ENCODE assay signal across 25 cellular contexts in genomic region chr11:125846188-125846587, GRCh38. TPM values are rescaled to one million over a fixed set of nuclear protein-coding genes. Genes with fewer than 3 reads are reported as not detected.
DNase-seq lines count a peak whose midpoint lies in the region; ATAC-seq, FAIRE-seq and TF ChIP-seq lines count a peak whose summit lies in the region.
"Had no signal": no experiment of that assay in that cellular context is flagged by ENCODE, and none has a peak within 500 bp of the region (broad histone marks: within the 10 kb centered on the region; RNA-seq: fewer than 3 reads in every experiment).

No MANE protein-coding gene starts in this region.

- no peak overlapping the region for H3K27ac ChIP-seq in HEK293 (ENCODE audit: extremely low read depth, low read depth, low read length)
- no peak overlapping the region for H3K27ac ChIP-seq in K562 (ENCODE audit: extremely low read depth, low read depth, low read length)
- H3K27ac ChIP-seq: BLaER1 had no signal

- TF ChIP-seq CTCF in HEK293 (tag by site-specific recombination; IDR thresholded peaks at IDR 0.05) (no peak), K562 (IDR thresholded peaks at IDR 0.05 in 2 of 3, conservative IDR thresholded peaks at IDR 0.05 in 1 of 3; ENCODE audit: insufficient read depth in 2 of 3, low read depth in 1 of 3, low read length in 3 of 3) (no peak)

- no peak overlapping the region for H3K9ac ChIP-seq in K562 (ENCODE audit: insufficient read depth in 1 of 2, low read depth in 2 of 2, low read length in 2 of 2)
- H3K9ac ChIP-seq: BLaER1 had no signal

- no peak for TF ChIP-seq POLR2A in K562 (conservative IDR thresholded peaks at IDR 0.05)

- H3K4me2 ChIP-seq in K562 (ENCODE audit: insufficient read depth, low read length): no peak overlapping the region
- H3K4me2 ChIP-seq: BLaER1 had no signal

- CTCF ChIA-PET in HEK293 (lab: Yijun Ruan, JAX): no interaction called here
- CTCF ChIA-PET in K562 (lab: Yijun Ruan, JAX; ENCODE audit: low intra/inter-chr PET ratio): no interaction called here

- H2AFZ ChIP-seq in K562 (ENCODE audit: low read depth, low read length): no peak overlapping the region

- no peak for TF ChIP-seq EP300 in K562 (IDR thresholded peaks at IDR 0.05; ENCODE audit: low read length)

- POLR2A ChIA-PET in HEK293 (lab: Yijun Ruan, JAX): no interaction called here
- POLR2A ChIA-PET in K562 (lab: Yijun Ruan, JAX): interaction anchor here (0.6 kb wide), 1 partner anchor 10 kb away, joined by 3 read pairs; no protein-coding TSS in a partner anchor

- BruUV-seq in K562 (replicated peaks; lab: Mats Ljungman, UMichigan): no TSS peak

- TF ChIP-seq RAD21 in K562 (CRISPR knock-in tag; conservative IDR thresholded peaks at IDR 0.05 in 1 of 2, IDR thresholded peaks at IDR 0.05 in 1 of 2): no peak

- FAIRE-seq in K562 (lab: Jason Lieb, UNC): no peak
- FAIRE-seq: A204.1, D721Med, GM12878, GM12892, GM18507 had no signal

- in situ Hi-C loops in K562 (cut with MboI): no loop called here

- H3K36me3 ChIP-seq in HEK293 (ENCODE audit: control insufficient read depth in 2 of 2, insufficient read depth in 1 of 2, low read length in 2 of 2) (no peaks in the 10 kb centered on the region), K562 (ENCODE audit: control insufficient read depth, insufficient read depth, low read length) (no peaks in the 10 kb centered on the region)
- H3K36me3 ChIP-seq: BE2C had no signal

- H3K9me1 ChIP-seq in K562 (ENCODE audit: control insufficient read depth, insufficient read depth, low read length): no peaks in the 10 kb centered on the region

- H3K27me3 ChIP-seq in K562 (ENCODE audit: control insufficient read depth in 2 of 2, insufficient read depth in 2 of 2, low read length in 2 of 2): 0 out of 5 replicates have a peak, but pooled peaks cover 0 to 2% of the 10 kb centered on the region in 2 experiments
- H3K27me3 ChIP-seq: BE2C, BLaER1 had no signal

- H3K9me3 ChIP-seq in HEK293 (ENCODE audit: control insufficient read depth, insufficient read depth, low read depth, low read length) (no peaks in the 10 kb centered on the region), K562 (replicated peaks; ENCODE audit: control insufficient read depth, insufficient read depth, low read depth, low read length) (no peaks in the 10 kb centered on the region)
- H3K9me3 ChIP-seq: BE2C had no signal

- DNase-seq in EH (ENCODE audit: low read depth) (peak; percentile 1), K562 (ENCODE audit: extremely low read depth in 1 of 4, low spot score in 3 of 4) (no peak), SIG-M5 (lab: John Stamatoyannopoulos, UW) (no peak), T-helper 2 cell (no peak)
- DNase-seq: 8988T; ACHN; BE2C; C1 segment of cervical spinal cord; Caco-2; Calu3; CD4-positive, alpha-beta T cell; CD8-positive, alpha-beta T cell; DMS79 treated with DMSO at 0.1 percent for 48 hours; EL; GDM1 had no signal

- no peak for ATAC-seq in K562
- ATAC-seq: CD8-positive, alpha-beta T cell; GM12878 had no signal

- H3K4me3 ChIP-seq in HEK293 (ENCODE audit: low read depth, low read length): no peak overlapping the region
- H3K4me3 ChIP-seq in K562: no peak overlapping the region
- H3K4me3 ChIP-seq: BLaER1, GM12878 had no signal

- no peaks in the 10 kb centered on the region for H3K4me1 ChIP-seq in HEK293 (ENCODE audit: control insufficient read depth, insufficient read depth, low read length)
- no peaks in the 10 kb centered on the region for H3K4me1 ChIP-seq in K562 (replicated peaks in 1 of 2; ENCODE audit: control insufficient read depth in 2 of 2, insufficient read depth in 2 of 2, low read length in 2 of 2)
- H3K4me1 ChIP-seq: BE2C, BLaER1, Caco-2 had no signal

- intact Hi-C loops in K562 (cut with micrococcal nuclease): no loop called here

- no peaks in the 10 kb centered on the region for H4K20me1 ChIP-seq in K562 (replicated peaks; ENCODE audit: control insufficient read depth, insufficient read depth, low read length)
- H4K20me1 ChIP-seq: BLaER1 had no signal

- no peaks in the 10 kb centered on the region for H3K79me2 ChIP-seq in K562 (ENCODE audit: control insufficient read depth, insufficient read depth, low read length)

RNA-seq across cellular contexts. Expression of gene PATE4, which starts 13.1 kb away (rescaled TPM):
- not detected in 2 replicates for total RNA-seq in K562 (2011; cell fraction: chromatin; rRNA removed; ENCODE audit: low replicate concordance)
- not detected in 2 replicates for total RNA-seq in K562 (2011; cell fraction: nucleolus; rRNA removed)
- total RNA-seq in K562 (2011; cell fraction: nucleoplasm; rRNA removed): not detected in 2 replicates
- total RNA-seq in K562 (2014; rRNA removed): not detected in 2 replicates
- not detected in 2 replicates for total RNA-seq in K562 (2014; rRNA removed; fragmentation: Illumina TruSeq; extraction: Trizol)
- not detected in 2 replicates for total RNA-seq in K562 (2015; rRNA removed; fragmentation: Illumina TruSeq; extraction: Trizol)
- not detected in 2 replicates for total RNA-seq in K562 (2021)
- polyA plus RNA-seq in K562 (2011; rRNA removed): not detected in 2 replicates
- not detected in 2 replicates for polyA plus RNA-seq in K562 (2011; cell fraction: cytosol; rRNA removed)
- not detected in 2 replicates for polyA plus RNA-seq in K562 (2011; cell fraction: nucleus; rRNA removed)
- polyA plus RNA-seq in K562 (2012): not detected in 2 replicates
- not detected in 2 replicates for polyA plus RNA-seq in K562 (2014; fragmentation: Illumina TruSeq; extraction: Trizol)
- not detected for polyA plus RNA-seq in K562 (2014; fragmentation: Nextera tagmentation; extraction: Ambion mirVana)
- polyA plus RNA-seq in K562 (2014; rRNA removed): not detected in 2 replicates
- not detected in 2 replicates for polyA minus RNA-seq in K562 (2011; rRNA and poly(A)+ RNA removed)
- polyA minus RNA-seq in K562 (2011; cell fraction: cytosol; rRNA and poly(A)+ RNA removed): not detected in 2 replicates
- not detected in 2 replicates for polyA minus RNA-seq in K562 (2011; cell fraction: nucleus; rRNA and poly(A)+ RNA removed)
- total RNA-seq: A673; Caco-2; Calu3; CD4-positive, alpha-beta T cell; CD8-positive, alpha-beta T cell; G401; GM12878 had no signal
- polyA plus RNA-seq: AG04450 had no signal

RNA-seq across cellular contexts. Expression of gene HYLS1, which starts 41.3 kb away (rescaled TPM):
- 1.2 and 2.6 TPM in 2 replicates for total RNA-seq in K562 (2011; cell fraction: chromatin; rRNA removed; ENCODE audit: low replicate concordance)
- total RNA-seq in K562 (2011; cell fraction: nucleolus; rRNA removed): 1.5 and 1.6 TPM in 2 replicates
- total RNA-seq in K562 (2011; cell fraction: nucleoplasm; rRNA removed): 1.6 TPM in 2 replicates
- 3.3 and 3.8 TPM in 2 replicates for total RNA-seq in K562 (2014; rRNA removed)
- total RNA-seq in K562 (2014; rRNA removed; fragmentation: Illumina TruSeq; extraction: Trizol): 4.8 and 5.7 TPM in 2 replicates
- total RNA-seq in K562 (2015; rRNA removed; fragmentation: Illumina TruSeq; extraction: Trizol): 5.1 and 5.6 TPM in 2 replicates
- total RNA-seq in K562 (2021): 2.7 and 3.6 TPM in 2 replicates
- polyA plus RNA-seq in K562 (2011; rRNA removed): 1.1 and 3.2 TPM in 2 replicates
- 0.71 and 1.0 TPM in 2 replicates for polyA plus RNA-seq in K562 (2011; cell fraction: cytosol; rRNA removed)
- 0.73 and 1.6 TPM in 2 replicates for polyA plus RNA-seq in K562 (2011; cell fraction: nucleus; rRNA removed)
- polyA plus RNA-seq in K562 (2012): 3.0 and 5.3 TPM in 2 replicates
- 3.8 and 5.1 TPM in 2 replicates for polyA plus RNA-seq in K562 (2014; fragmentation: Illumina TruSeq; extraction: Trizol)
- polyA plus RNA-seq in K562 (2014; fragmentation: Nextera tagmentation; extraction: Ambion mirVana): 1 to 10 TPM; 7.4 to 8.2 TPM
- 3.2 and 4.6 TPM in 2 replicates for polyA plus RNA-seq in K562 (2014; rRNA removed)
- polyA minus RNA-seq in K562 (2011; rRNA and poly(A)+ RNA removed): 0.99 and 2.9 TPM in 2 replicates
- 0.76 TPM in 1 of 2 replicates, not detected in the other for polyA minus RNA-seq in K562 (2011; cell fraction: cytosol; rRNA and poly(A)+ RNA removed)
- 0.44 and 0.67 TPM in 2 replicates for polyA minus RNA-seq in K562 (2011; cell fraction: nucleus; rRNA and poly(A)+ RNA removed)

RNA-seq across cellular contexts. Expression of gene PUS3, which starts 56.8 kb away (rescaled TPM):
- total RNA-seq in K562 (2011; cell fraction: chromatin; rRNA removed; ENCODE audit: low replicate concordance): 10.6 and 25.6 TPM in 2 replicates
- total RNA-seq in K562 (2011; cell fraction: nucleolus; rRNA removed): 11.3 and 13.7 TPM in 2 replicates
- 16.8 and 17.2 TPM in 2 replicates for total RNA-seq in K562 (2011; cell fraction: nucleoplasm; rRNA removed)
- total RNA-seq in K562 (2014; rRNA removed): 16.4 and 18.4 TPM in 2 replicates
- total RNA-seq in K562 (2014; rRNA removed; fragmentation: Illumina TruSeq; extraction: Trizol): 40.6 and 46.2 TPM in 2 replicates
- total RNA-seq in K562 (2015; rRNA removed; fragmentation: Illumina TruSeq; extraction: Trizol): 28.4 and 35.9 TPM in 2 replicates
- 19.1 and 22.5 TPM in 2 replicates for total RNA-seq in K562 (2021)
- polyA plus RNA-seq in K562 (2011; rRNA removed): 7.8 and 16.5 TPM in 2 replicates
- 7.4 and 7.9 TPM in 2 replicates for polyA plus RNA-seq in K562 (2011; cell fraction: cytosol; rRNA removed)
- polyA plus RNA-seq in K562 (2011; cell fraction: nucleus; rRNA removed): 6.6 and 7.6 TPM in 2 replicates
- 14.0 and 26.5 TPM in 2 replicates for polyA plus RNA-seq in K562 (2012)
- 25.9 and 39.0 TPM in 2 replicates for polyA plus RNA-seq in K562 (2014; fragmentation: Illumina TruSeq; extraction: Trizol)
- 10 to 100 TPM; 39.6 to 49.2 TPM for polyA plus RNA-seq in K562 (2014; fragmentation: Nextera tagmentation; extraction: Ambion mirVana)
- 15.6 and 25.4 TPM in 2 replicates for polyA plus RNA-seq in K562 (2014; rRNA removed)
- polyA minus RNA-seq in K562 (2011; rRNA and poly(A)+ RNA removed): 18.8 and 25.5 TPM in 2 replicates
- polyA minus RNA-seq in K562 (2011; cell fraction: cytosol; rRNA and poly(A)+ RNA removed): 7.5 and 8.6 TPM in 2 replicates
- 4.8 and 5.3 TPM in 2 replicates for polyA minus RNA-seq in K562 (2011; cell fraction: nucleus; rRNA and poly(A)+ RNA removed)

RNA-seq across cellular contexts. Expression of gene DDX25, which starts 58.1 kb away (rescaled TPM):
- total RNA-seq in K562 (2011; cell fraction: chromatin; rRNA removed; ENCODE audit: low replicate concordance): not detected in 2 replicates
- not detected in 2 replicates for total RNA-seq in K562 (2011; cell fraction: nucleolus; rRNA removed)
- not detected in 2 replicates for total RNA-seq in K562 (2011; cell fraction: nucleoplasm; rRNA removed)
- total RNA-seq in K562 (2014; rRNA removed) (not detected in 2 replicates), K562 (2014; rRNA removed; fragmentation: Illumina TruSeq; extraction: Trizol) (not detected in 2 replicates), K562 (2015; rRNA removed; fragmentation: Illumina TruSeq; extraction: Trizol) (not detected in 2 replicates), K562 (2021) (not detected in 2 replicates)
- polyA plus RNA-seq in K562 (2011; rRNA removed) (not detected in 2 replicates), K562 (2014; fragmentation: Illumina TruSeq; extraction: Trizol) (not detected in 2 replicates), K562 (2014; fragmentation: Nextera tagmentation; extraction: Ambion mirVana) (not detected), K562 (2014; rRNA removed) (not detected in 2 replicates)
- polyA plus RNA-seq in K562 (2011; cell fraction: cytosol; rRNA removed): not detected in 2 replicates
- not detected in 2 replicates for polyA plus RNA-seq in K562 (2011; cell fraction: nucleus; rRNA removed)
- polyA plus RNA-seq in K562 (2012): not detected in 2 replicates
- polyA minus RNA-seq in K562 (2011; rRNA and poly(A)+ RNA removed): not detected in 2 replicates
- polyA minus RNA-seq in K562 (2011; cell fraction: cytosol; rRNA and poly(A)+ RNA removed): not detected in 2 replicates
- polyA minus RNA-seq in K562 (2011; cell fraction: nucleus; rRNA and poly(A)+ RNA removed): not detected in 2 replicates
- total RNA-seq: Caco-2; Calu3; CD4-positive, alpha-beta T cell; G401; GM12878 had no signal
- polyA plus RNA-seq: AG04450 had no signal

RNA-seq across cellular contexts. Expression of gene PATE3, which starts 58.3 kb away (rescaled TPM):
- total RNA-seq in K562 (2011; cell fraction: chromatin; rRNA removed; ENCODE audit: low replicate concordance): not detected in 2 replicates
- total RNA-seq in K562 (2011; cell fraction: nucleolus; rRNA removed): not detected in 2 replicates
- total RNA-seq in K562 (2011; cell fraction: nucleoplasm; rRNA removed): not detected in 2 replicates
- total RNA-seq in K562 (2014; rRNA removed): not detected in 2 replicates
- total RNA-seq in K562 (2014; rRNA removed; fragmentation: Illumina TruSeq; extraction: Trizol): not detected in 2 replicates
- not detected in 2 replicates for total RNA-seq in K562 (2015; rRNA removed; fragmentation: Illumina TruSeq; extraction: Trizol)
- total RNA-seq in K562 (2021): not detected in 2 replicates
- polyA plus RNA-seq in K562 (2011; rRNA removed): not detected in 2 replicates
- polyA plus RNA-seq in K562 (2011; cell fraction: cytosol; rRNA removed): not detected in 2 replicates
- not detected in 2 replicates for polyA plus RNA-seq in K562 (2011; cell fraction: nucleus; rRNA removed)
- polyA plus RNA-seq in K562 (2012): not detected in 2 replicates
- polyA plus RNA-seq in K562 (2014; fragmentation: Illumina TruSeq; extraction: Trizol): not detected in 2 replicates
- not detected for polyA plus RNA-seq in K562 (2014; fragmentation: Nextera tagmentation; extraction: Ambion mirVana)
- not detected in 2 replicates for polyA plus RNA-seq in K562 (2014; rRNA removed)
- polyA minus RNA-seq in K562 (2011; rRNA and poly(A)+ RNA removed): not detected in 2 replicates
- not detected in 2 replicates for polyA minus RNA-seq in K562 (2011; cell fraction: cytosol; rRNA and poly(A)+ RNA removed)
- not detected in 2 replicates for polyA minus RNA-seq in K562 (2011; cell fraction: nucleus; rRNA and poly(A)+ RNA removed)
- total RNA-seq: A673; Caco-2; Calu3; CD4-positive, alpha-beta T cell; CD8-positive, alpha-beta T cell; G401; GM12878 had no signal
- polyA plus RNA-seq: AG04450, GM12878 had no signal
